Comparison of ENCODE assay signal across 8 cellular contexts in the genomic region with DNA sequence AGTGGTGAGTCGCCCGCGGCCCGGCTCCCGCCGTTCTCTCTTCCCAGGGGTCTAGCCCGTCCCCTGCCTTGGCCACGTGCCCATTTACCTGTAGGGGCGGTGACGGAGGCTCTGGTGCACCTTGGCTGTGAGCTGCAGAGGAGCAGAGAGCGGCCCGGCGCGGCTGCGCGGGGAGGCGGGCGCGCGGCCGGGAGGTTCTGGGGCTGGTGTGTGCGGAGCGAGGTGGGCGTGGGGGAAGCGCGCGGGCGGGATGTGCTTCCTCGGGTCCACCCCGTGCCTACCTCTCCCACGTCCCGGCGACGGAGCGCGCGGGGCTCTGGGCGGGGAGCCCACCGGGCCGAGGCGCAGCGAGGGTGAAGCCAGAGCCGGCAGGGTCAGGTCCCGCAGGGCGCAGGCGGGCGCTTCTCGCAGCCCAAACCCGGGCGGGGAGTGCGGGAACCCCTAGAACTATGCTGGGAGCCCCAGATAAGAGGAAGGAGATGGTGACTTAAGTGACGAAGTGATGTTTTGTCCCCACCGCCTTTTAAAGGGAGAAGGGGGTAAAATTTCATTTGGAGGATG. TPM values are rescaled to one million over a fixed set of nuclear protein-coding genes. Genes with fewer than 3 reads are reported as not detected.
DNase-seq lines count a peak whose midpoint lies in the region; ATAC-seq, FAIRE-seq and TF ChIP-seq lines count a peak whose summit lies in the region.

No MANE protein-coding gene starts in this region.

- H3K4me3 ChIP-seq in A673 (ENCODE audit: low read depth, low read length, poor library complexity, severe bottlenecking) (peak overlapping the region; percentile 54), SU-DHL-6 (ENCODE audit: insufficient read depth, low read length, poor library complexity, severe bottlenecking) (peak overlapping the region; percentile 56), bronchial epithelial cell (ENCODE audit: low read depth, low read length) (peak overlapping the region; percentile 83), left lung (peak overlapping the region; percentile 89 to 93)

- H3K36me3 ChIP-seq in A673 (ENCODE audit: insufficient read depth, low read length, poor library complexity, severe bottlenecking) = no peaks in the 10 kb centered on the region
- no peaks in the 10 kb centered on the region for H3K36me3 ChIP-seq in SU-DHL-6 (ENCODE audit: low read length)
- H3K36me3 ChIP-seq in bronchial epithelial cell (ENCODE audit: control insufficient read depth, insufficient read depth, low read length) = peaks cover 26% of the 10 kb centered on the region
- peaks cover 0 to 44% of the 10 kb centered on the region in 2 donors for H3K36me3 ChIP-seq in left lung

- no peaks in the 10 kb centered on the region for H3K9me2 ChIP-seq in SU-DHL-6 (replicated peaks; ENCODE audit: insufficient read depth, low read length)

- no TSS peak for BruUV-seq in A673 (replicated peaks; lab: Mats Ljungman, UMichigan)

- H4K20me1 ChIP-seq in SU-DHL-6 (ENCODE audit: low read depth, low read length) = no peaks in the 10 kb centered on the region

- H3K27me3 ChIP-seq in A673 (replicated peaks; ENCODE audit: insufficient read depth, low read depth, low read length, poor library complexity) (peaks cover 9% of the 10 kb centered on the region), SU-DHL-6 (ENCODE audit: low read length) (no peaks in the 10 kb centered on the region), bronchial epithelial cell (ENCODE audit: control insufficient read depth, insufficient read depth, low read length) (no peaks in the 10 kb centered on the region), left lung (no peaks in the 10 kb centered on the region)

- ATAC-seq in GM18909 (IDR thresholded peaks at IDR 0.05; ENCODE audit: poor library complexity, unreplicated experiment) (peak; percentile 17), HG03139 (IDR thresholded peaks at IDR 0.05; ENCODE audit: unreplicated experiment) (peak; percentile 2), left lung (peak; percentile 49)

- FAIRE-seq in bronchial epithelial cell (lab: Jason Lieb, UNC) = no peak

- no peak for TF ChIP-seq CTCF in A673 (conservative IDR thresholded peaks at IDR 0.05; ENCODE audit: low read depth, low read length)
- no peak for TF ChIP-seq CTCF in SU-DHL-6 (IDR thresholded peaks at IDR 0.05; ENCODE audit: insufficient read depth, low read length, poor library complexity, severe bottlenecking)
- TF ChIP-seq CTCF in bronchial epithelial cell (IDR thresholded peaks at IDR 0.05; ENCODE audit: insufficient read depth, low read length, severe bottlenecking) = no peak
- no peak for TF ChIP-seq CTCF in left lung (IDR thresholded peaks at IDR 0.05)

- H3K4me1 ChIP-seq in A673 (ENCODE audit: insufficient read depth, low read length, poor library complexity, severe bottlenecking) (no peaks in the 10 kb centered on the region), left lung (peaks cover 16 to 88% of the 10 kb centered on the region in 2 donors)

- H2AFZ ChIP-seq in SU-DHL-6 (ENCODE audit: low read depth, low read length, severe bottlenecking) = peak overlapping the region; percentile 87

- CTCF ChIA-PET in A673 (lab: Charles Lee) = no interaction called here

- H3K27ac ChIP-seq in A673 (ENCODE audit: low read depth, low read length, poor library complexity, severe bottlenecking) (no peak overlapping the region), SU-DHL-6 (ENCODE audit: low read depth, low read length) (no peak overlapping the region), left lung (peak overlapping the region; percentile 98 to 99)

- no peaks in the 10 kb centered on the region for H3K79me2 ChIP-seq in SU-DHL-6 (ENCODE audit: insufficient read depth, low read length)

- intact Hi-C loops in A673 (cut with micrococcal nuclease; ENCODE audit: unreplicated experiment) (no loop called here), left lung (cut with DNase I) (no loop called here)

- H3K9me3 ChIP-seq in A673 (ENCODE audit: low read depth, low read length, poor library complexity, severe bottlenecking) = no peaks in the 10 kb centered on the region
- H3K9me3 ChIP-seq in SU-DHL-6 (ENCODE audit: insufficient read depth, low read length) = no peaks in the 10 kb centered on the region
- H3K9me3 ChIP-seq in left lung = no peaks in the 10 kb centered on the region

- POLR2A ChIA-PET in A673 (lab: Charles Lee; ENCODE audit: low non-redundant PET) = interaction anchor here (0.6 kb wide), 1 partner anchor 118 kb away, joined by 3 read pairs; no protein-coding TSS in a partner anchor

- peaks cover 11% of the 10 kb centered on the region; the same call in 1 of the 2 replicates for H3F3A ChIP-seq in SU-DHL-6 (ENCODE audit: insufficient read depth)

- no peak for DNase-seq in A673 (ENCODE audit: low spot score)
- DNase-seq in bronchial epithelial cell (ENCODE audit: low read depth) = no peak
- peak; percentile 75 to 91 for DNase-seq in left lung
- DNase-seq in stimulated activated CD8-positive, alpha-beta memory T cell treated with anti-CD3 and anti-CD28 coated beads, Interleukin-15, amount 100 ng/mL, for 4 hours (ENCODE audit: low read depth in 2 of 2) = peak; percentile 52 to 53
- no peak for DNase-seq in NOMO-1 treated with DMSO at 0.1 percent for 48 hours (lab: John Stamatoyannopoulos, UW; ENCODE audit: unreplicated experiment)

- peak overlapping the region; percentile 61 for H3K9ac ChIP-seq in SU-DHL-6 (ENCODE audit: low read length)

- H3K4me2 ChIP-seq in SU-DHL-6 (ENCODE audit: low read depth, low read length, poor library complexity, severe bottlenecking) = peak overlapping the region; percentile 74

RNA-seq across cellular contexts. Expression of gene UPP1, which starts 0.4 kb away (rescaled TPM):
- total RNA-seq in A673 (2021) (5.5 TPM in 2 replicates), bronchial epithelial cell (762 and 1,034 TPM in 2 replicates), left lung (10 to 100 TPM; 37.8 to 79.3 TPM)

RNA-seq across cellular contexts. Expression of gene C7orf57, which starts 54.2 kb away (rescaled TPM):
- total RNA-seq in A673 (2021) (not detected in 2 replicates), bronchial epithelial cell (0.53 and 2.4 TPM in 2 replicates), left lung (1 to 10 TPM in 1 of 2 donors, not detected in 1; 1.6 TPM)

Comparison
In these comparisons a context has a peak if more than half of its experiments do, and no peak if none do; other contexts are left out.
1. DNase-seq: peak in left lung (2 of 2) and stimulated activated CD8-positive, alpha-beta memory T cell treated with anti-CD3 and anti-CD28 coated beads, Interleukin-15, amount 100 ng/mL, for 4 hours (2 of 2); none in A673 (single experiment), bronchial epithelial cell (single experiment) and NOMO-1 treated with DMSO at 0.1 percent for 48 hours (single experiment).
2. H3K27ac ChIP-seq: peak in left lung (2 of 2); none in A673 (single experiment) and SU-DHL-6 (single experiment).
3. Peak in every context shown above with its lines, with median percentiles within 50 percentile points of each other: H3K4me3 ChIP-seq and ATAC-seq.